In the genomic region with DNA sequence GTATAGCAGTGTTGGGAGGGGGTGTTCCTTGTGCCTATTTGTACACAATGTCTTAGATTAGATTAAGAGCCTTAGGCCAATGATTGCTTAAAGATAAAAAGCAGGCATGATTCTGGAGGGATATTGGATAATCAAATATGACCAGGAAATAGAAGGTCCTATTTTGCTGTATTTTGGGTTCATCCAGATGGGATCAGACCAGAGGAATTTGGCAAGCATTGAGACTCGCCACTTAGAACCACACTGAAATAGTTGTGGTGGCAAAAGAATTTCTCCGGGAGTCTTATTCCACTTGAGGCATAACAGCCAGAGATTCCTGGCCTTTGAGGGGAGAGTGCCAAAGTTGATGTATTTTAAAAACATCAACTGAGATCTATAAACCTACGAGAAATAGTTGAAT, we compare ENCODE assay signal across 11 cellular contexts.
A peak's percentile ranks its signal among the peaks of the same experiment; 100 is the strongest.
DNase-seq lines count a peak whose midpoint lies in the region; ATAC-seq and TF ChIP-seq lines count a peak whose summit lies in the region.
"Had no signal": no experiment of that assay in that cellular context is flagged by ENCODE, and none has a peak within 500 bp of the region (broad histone marks: within the 10 kb centered on the region; RNA-seq: fewer than 3 reads in every experiment).

No MANE protein-coding gene starts in this region.

- CTCF ChIA-PET in WTC11 (lab: Charles Lee), result no interaction called here

- TF ChIP-seq CTCF in tibial nerve (IDR thresholded peaks at IDR 0.05) (no peak), WTC11 (IDR thresholded peaks at IDR 0.05) (no peak)

- H3K27ac Mint-ChIP-seq in WTC11, result no peak overlapping the region
- H3K27ac Mint-ChIP-seq: activated naive CD4-positive, alpha-beta T cell treated with anti-CD3 and anti-CD28 coated beads, Interleukin-2, amount 50 U/mL, for 72 hours had no signal

- no peak overlapping the region for H3K4me3 Mint-ChIP-seq in WTC11

- peak overlapping the region in 3 of 4 donors; percentile 46 to 89 (median 86) for H3K27ac ChIP-seq in tibial nerve

- TF ChIP-seq POLR2A in tibial nerve (IDR thresholded peaks at IDR 0.05), result no peak

- no peaks in the 10 kb centered on the region for H3K27me3 ChIP-seq in tibial nerve

- H3K36me3 Mint-ChIP-seq in WTC11, result peaks cover 26% of the 10 kb centered on the region

- H3K9me3 ChIP-seq in tibial nerve, result peaks cover 0 to 17% (median 2%) of the 10 kb centered on the region in 4 donors

- ATAC-seq in HG02938 (IDR thresholded peaks at IDR 0.05; ENCODE audit: unreplicated experiment) (no peak), GM18909 (IDR thresholded peaks at IDR 0.05; ENCODE audit: poor library complexity, unreplicated experiment) (no peak), WTC11 (no peak)
- ATAC-seq: activated naive CD4-positive, alpha-beta T cell treated with anti-CD3 and anti-CD28 coated beads, Interleukin-2, amount 50 U/mL, for 72 hours had no signal

- POLR2A ChIA-PET in WTC11 (lab: Charles Lee), result no interaction called here

- DNase-seq in HK-2 (ENCODE audit: unreplicated experiment) (peak; percentile 62), astrocyte of the hippocampus (ENCODE audit: low read depth, low spot score) (peak; percentile 97), kidney glomerular epithelial cell (lab: John Stamatoyannopoulos, UW) (peak; percentile 93), tibial nerve (ENCODE audit: low spot score in 2 of 2) (peak in 1 of 2 donors; percentile 45), WTC11 (ENCODE audit: low spot score) (no peak), NCI-H128 (lab: John Stamatoyannopoulos, UW; ENCODE audit: unreplicated experiment) (no peak)
- DNase-seq: stimulated activated CD4-positive, alpha-beta T cell treated with anti-CD3 and anti-CD28 coated beads, Interleukin-2, amount 100 ng/mL, for 24 hours; T1000 had no signal

- H3K4me1 ChIP-seq in tibial nerve, result peaks cover 0 to 50% (median 20%) of the 10 kb centered on the region in 4 donors

- TF ChIP-seq EP300 in tibial nerve (IDR thresholded peaks at IDR 0.05), result peak in 1 of 2 donors; percentile 46

- H3K36me3 ChIP-seq in tibial nerve, result no peaks in the 10 kb centered on the region

- H3K27me3 Mint-ChIP-seq in WTC11 (ENCODE audit: low read depth), result no peaks in the 10 kb centered on the region

- H3K4me3 ChIP-seq in tibial nerve, result no peak overlapping the region

- peaks cover 36% of the 10 kb centered on the region for H3K9me3 Mint-ChIP-seq in WTC11

- 23 to 37% methylated on average over 3 of the region's 3 CpGs for WGBS in tibial nerve, 2 donors

- peaks cover 8% of the 10 kb centered on the region for H3K4me1 Mint-ChIP-seq in WTC11

TF ChIP-seq in WTC11, 78 proteins besides CTCF, POLR2A, EP300 and RAD21 (continues in another document):
- TF ChIP-seq, protein P1, sequence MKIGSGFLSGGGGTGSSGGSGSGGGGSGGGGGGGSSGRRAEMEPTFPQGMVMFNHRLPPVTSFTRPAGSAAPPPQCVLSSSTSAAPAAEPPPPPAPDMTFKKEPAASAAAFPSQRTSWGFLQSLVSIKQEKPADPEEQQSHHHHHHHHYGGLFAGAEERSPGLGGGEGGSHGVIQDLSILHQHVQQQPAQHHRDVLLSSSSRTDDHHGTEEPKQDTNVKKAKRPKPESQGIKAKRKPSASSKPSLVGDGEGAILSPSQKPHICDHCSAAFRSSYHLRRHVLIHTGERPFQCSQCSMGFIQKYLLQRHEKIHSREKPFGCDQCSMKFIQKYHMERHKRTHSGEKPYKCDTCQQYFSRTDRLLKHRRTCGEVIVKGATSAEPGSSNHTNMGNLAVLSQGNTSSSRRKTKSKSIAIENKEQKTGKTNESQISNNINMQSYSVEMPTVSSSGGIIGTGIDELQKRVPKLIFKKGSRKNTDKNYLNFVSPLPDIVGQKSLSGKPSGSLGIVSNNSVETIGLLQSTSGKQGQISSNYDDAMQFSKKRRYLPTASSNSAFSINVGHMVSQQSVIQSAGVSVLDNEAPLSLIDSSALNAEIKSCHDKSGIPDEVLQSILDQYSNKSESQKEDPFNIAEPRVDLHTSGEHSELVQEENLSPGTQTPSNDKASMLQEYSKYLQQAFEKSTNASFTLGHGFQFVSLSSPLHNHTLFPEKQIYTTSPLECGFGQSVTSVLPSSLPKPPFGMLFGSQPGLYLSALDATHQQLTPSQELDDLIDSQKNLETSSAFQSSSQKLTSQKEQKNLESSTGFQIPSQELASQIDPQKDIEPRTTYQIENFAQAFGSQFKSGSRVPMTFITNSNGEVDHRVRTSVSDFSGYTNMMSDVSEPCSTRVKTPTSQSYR (CRISPR knock-in tag; IDR thresholded peaks at IDR 0.05), result no peak
- TF ChIP-seq, protein P2, sequence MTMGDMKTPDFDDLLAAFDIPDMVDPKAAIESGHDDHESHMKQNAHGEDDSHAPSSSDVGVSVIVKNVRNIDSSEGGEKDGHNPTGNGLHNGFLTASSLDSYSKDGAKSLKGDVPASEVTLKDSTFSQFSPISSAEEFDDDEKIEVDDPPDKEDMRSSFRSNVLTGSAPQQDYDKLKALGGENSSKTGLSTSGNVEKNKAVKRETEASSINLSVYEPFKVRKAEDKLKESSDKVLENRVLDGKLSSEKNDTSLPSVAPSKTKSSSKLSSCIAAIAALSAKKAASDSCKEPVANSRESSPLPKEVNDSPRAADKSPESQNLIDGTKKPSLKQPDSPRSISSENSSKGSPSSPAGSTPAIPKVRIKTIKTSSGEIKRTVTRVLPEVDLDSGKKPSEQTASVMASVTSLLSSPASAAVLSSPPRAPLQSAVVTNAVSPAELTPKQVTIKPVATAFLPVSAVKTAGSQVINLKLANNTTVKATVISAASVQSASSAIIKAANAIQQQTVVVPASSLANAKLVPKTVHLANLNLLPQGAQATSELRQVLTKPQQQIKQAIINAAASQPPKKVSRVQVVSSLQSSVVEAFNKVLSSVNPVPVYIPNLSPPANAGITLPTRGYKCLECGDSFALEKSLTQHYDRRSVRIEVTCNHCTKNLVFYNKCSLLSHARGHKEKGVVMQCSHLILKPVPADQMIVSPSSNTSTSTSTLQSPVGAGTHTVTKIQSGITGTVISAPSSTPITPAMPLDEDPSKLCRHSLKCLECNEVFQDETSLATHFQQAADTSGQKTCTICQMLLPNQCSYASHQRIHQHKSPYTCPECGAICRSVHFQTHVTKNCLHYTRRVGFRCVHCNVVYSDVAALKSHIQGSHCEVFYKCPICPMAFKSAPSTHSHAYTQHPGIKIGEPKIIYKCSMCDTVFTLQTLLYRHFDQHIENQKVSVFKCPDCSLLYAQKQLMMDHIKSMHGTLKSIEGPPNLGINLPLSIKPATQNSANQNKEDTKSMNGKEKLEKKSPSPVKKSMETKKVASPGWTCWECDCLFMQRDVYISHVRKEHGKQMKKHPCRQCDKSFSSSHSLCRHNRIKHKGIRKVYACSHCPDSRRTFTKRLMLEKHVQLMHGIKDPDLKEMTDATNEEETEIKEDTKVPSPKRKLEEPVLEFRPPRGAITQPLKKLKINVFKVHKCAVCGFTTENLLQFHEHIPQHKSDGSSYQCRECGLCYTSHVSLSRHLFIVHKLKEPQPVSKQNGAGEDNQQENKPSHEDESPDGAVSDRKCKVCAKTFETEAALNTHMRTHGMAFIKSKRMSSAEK (CRISPR knock-in tag; IDR thresholded peaks at IDR 0.05; ENCODE audit: borderline replicate concordance), result no peak
- TF ChIP-seq, protein P3, sequence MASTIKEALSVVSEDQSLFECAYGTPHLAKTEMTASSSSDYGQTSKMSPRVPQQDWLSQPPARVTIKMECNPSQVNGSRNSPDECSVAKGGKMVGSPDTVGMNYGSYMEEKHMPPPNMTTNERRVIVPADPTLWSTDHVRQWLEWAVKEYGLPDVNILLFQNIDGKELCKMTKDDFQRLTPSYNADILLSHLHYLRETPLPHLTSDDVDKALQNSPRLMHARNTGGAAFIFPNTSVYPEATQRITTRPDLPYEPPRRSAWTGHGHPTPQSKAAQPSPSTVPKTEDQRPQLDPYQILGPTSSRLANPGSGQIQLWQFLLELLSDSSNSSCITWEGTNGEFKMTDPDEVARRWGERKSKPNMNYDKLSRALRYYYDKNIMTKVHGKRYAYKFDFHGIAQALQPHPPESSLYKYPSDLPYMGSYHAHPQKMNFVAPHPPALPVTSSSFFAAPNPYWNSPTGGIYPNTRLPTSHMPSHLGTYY (CRISPR knock-in tag; IDR thresholded peaks at IDR 0.05), result no peak
- TF ChIP-seq, protein P4, sequence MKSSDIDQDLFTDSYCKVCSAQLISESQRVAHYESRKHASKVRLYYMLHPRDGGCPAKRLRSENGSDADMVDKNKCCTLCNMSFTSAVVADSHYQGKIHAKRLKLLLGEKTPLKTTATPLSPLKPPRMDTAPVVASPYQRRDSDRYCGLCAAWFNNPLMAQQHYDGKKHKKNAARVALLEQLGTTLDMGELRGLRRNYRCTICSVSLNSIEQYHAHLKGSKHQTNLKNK (CRISPR knock-in tag; IDR thresholded peaks at IDR 0.05), result no peak
- TF ChIP-seq, protein P5, sequence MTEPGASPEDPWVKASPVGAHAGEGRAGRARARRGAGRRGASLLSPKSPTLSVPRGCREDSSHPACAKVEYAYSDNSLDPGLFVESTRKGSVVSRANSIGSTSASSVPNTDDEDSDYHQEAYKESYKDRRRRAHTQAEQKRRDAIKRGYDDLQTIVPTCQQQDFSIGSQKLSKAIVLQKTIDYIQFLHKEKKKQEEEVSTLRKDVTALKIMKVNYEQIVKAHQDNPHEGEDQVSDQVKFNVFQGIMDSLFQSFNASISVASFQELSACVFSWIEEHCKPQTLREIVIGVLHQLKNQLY (CRISPR knock-in tag; IDR thresholded peaks at IDR 0.05), result no peak
- no peak for TF ChIP-seq ESRRA (CRISPR knock-in tag; IDR thresholded peaks at IDR 0.05; ENCODE audit: borderline replicate concordance)
- TF ChIP-seq CREM (CRISPR knock-in tag; IDR thresholded peaks at IDR 0.05), result no peak
- TF ChIP-seq NFATC4 (CRISPR knock-in tag; IDR thresholded peaks at IDR 0.05), result no peak
- TF ChIP-seq FOXP1 (CRISPR knock-in tag; IDR thresholded peaks at IDR 0.05; ENCODE audit: borderline replicate concordance), result no peak
- TF ChIP-seq, protein P6, sequence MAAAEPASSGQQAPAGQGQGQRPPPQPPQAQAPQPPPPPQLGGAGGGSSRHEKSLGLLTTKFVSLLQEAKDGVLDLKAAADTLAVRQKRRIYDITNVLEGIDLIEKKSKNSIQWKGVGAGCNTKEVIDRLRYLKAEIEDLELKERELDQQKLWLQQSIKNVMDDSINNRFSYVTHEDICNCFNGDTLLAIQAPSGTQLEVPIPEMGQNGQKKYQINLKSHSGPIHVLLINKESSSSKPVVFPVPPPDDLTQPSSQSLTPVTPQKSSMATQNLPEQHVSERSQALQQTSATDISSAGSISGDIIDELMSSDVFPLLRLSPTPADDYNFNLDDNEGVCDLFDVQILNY (CRISPR knock-in tag; IDR thresholded peaks at IDR 0.05), result no peak
- TF ChIP-seq NR3C1 (CRISPR knock-in tag; conservative IDR thresholded peaks at IDR 0.05; ENCODE audit: low read depth), result no peak

Comparison
In these comparisons a context has a peak if more than half of its experiments do, and no peak if none do; other contexts are left out.
1. DNase-seq: peak in HK-2 (single experiment), astrocyte of the hippocampus (single experiment) and kidney glomerular epithelial cell (single experiment); none in WTC11 (single experiment) and NCI-H128 (single experiment).